Comparison of ENCODE assay signal across 35 cellular contexts in the genomic region with DNA sequence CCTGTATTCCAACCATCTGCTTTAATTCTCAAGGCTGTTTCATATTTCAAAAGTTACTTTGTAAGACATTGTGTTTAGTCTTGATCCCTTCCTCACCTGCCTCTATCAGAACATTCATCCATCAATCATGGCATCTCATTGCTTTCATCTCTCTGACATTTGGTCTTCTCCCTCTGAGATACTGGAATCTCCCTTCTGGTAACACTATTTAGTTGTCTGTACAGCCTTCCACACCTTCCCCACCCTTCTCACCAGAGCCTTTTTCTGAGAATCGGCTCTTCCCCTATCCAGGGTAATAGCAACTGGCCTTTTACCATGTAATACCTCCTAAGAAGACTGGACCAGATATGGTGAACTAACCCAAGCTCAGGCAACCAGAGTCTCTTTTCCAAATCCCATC. TPM values are rescaled to one million over a fixed set of nuclear protein-coding genes. Genes with fewer than 3 reads are reported as not detected.
"Had no signal": no experiment of that assay in that cellular context is flagged by ENCODE, and none has a peak within 500 bp of the region (broad histone marks: within the 10 kb centered on the region; RNA-seq: fewer than 3 reads in every experiment).

No MANE protein-coding gene starts in this region.

- H3K9ac ChIP-seq: KMS-11 had no signal

- H3K27ac ChIP-seq: KMS-11 had no signal

- H3K4me2 ChIP-seq: KMS-11 had no signal

- H3K9me3 ChIP-seq: MG63 had no signal

- H3K36me3 ChIP-seq: MG63 had no signal

- H3K27me3 ChIP-seq: MG63 had no signal

- DNase-seq: Karpas-422, Kasumi-1, MG63, MM.1S, MV-4-11, NCI-H1048, NCI-H1092, NCI-H1092 treated with DMSO at 0.1 percent for 48 hours, NCI-H1105, NCI-H1105 treated with DMSO at 0.1 percent for 48 hours, NCI-H1417, NCI-H1436, NCI-H1436 treated with DMSO at 0.1 percent for 48 hours, NCI-H146, NCI-H1694, NCI-H1694 treated with DMSO at 0.1 percent for 48 hours, NCI-H187, NCI-H187 treated with DMSO at 0.1 percent for 48 hours, NCI-H1930, NCI-H2029, NCI-H2029 treated with DMSO at 0.1 percent for 48 hours, NCI-H2081, NCI-H2081 treated with DMSO at 0.1 percent for 48 hours, NCI-H2107, NCI-H2171, NCI-H2171 treated with DMSO at 0.1 percent for 48 hours, NCI-H2227 treated with DMSO at 0.1 percent for 48 hours, NCI-H226, NCI-H345, NCI-H446, NCI-H446 treated with DMSO at 0.1 percent for 48 hours, NCI-H510A, NCI-H510A treated with DMSO at 0.1 percent for 48 hours had no signal

- H3K4me3 ChIP-seq: MG63 had no signal

RNA-seq across cellular contexts. Expression of a gene that starts 10.1 kb away (rescaled TPM):
- total RNA-seq: MCF 10A had no signal
